Comparison of ENCODE assay signal across 8 cellular contexts in the genomic region with DNA sequence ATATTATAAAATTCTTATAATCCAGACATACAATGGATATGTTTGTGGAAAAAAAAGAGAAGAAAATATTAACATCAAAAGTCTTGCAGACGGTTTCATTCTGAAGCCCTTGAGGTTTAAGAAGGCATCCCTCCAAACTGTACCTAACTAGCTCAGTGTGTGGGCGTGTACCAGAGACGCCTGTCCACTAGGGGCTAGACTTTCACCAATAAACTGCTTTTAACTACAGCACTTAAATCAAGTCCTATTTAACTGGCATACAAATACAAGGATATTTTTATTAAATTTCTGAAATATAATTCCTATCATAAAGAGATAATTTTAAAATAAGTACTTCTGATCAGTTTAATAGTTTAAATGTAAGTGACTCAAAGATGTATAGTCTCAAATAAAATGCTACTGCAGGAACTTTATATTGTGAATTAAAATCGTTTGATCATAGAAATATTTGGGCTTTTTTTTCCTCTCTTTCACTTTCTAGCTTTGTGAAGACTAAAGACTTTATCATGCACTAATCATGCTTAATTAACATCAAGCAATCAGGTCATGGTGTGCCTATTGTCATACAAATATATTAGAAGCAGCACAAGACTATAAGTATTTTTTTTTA.
A peak's percentile ranks its signal among the peaks of the same experiment; 100 is the strongest.
DNase-seq lines count a peak whose midpoint lies in the region; ATAC-seq and TF ChIP-seq lines count a peak whose summit lies in the region.

No MANE protein-coding gene starts in this region.

- DNase-seq in D341Med (ENCODE audit: low spot score) (peak; percentile 52), OCI-M1 (lab: John Stamatoyannopoulos, UW) (peak; percentile 72), foreskin keratinocyte (no peak), uterus (no peak), NCI-H446 treated with DMSO at 0.1 percent for 48 hours (lab: John Stamatoyannopoulos, UW) (no peak)
- DNase-seq in activated naive CD4-positive, alpha-beta T cell treated with anti-CD3 and anti-CD28 coated beads, Interleukin-2, amount 50 U/mL, for 16 hours, result no peak

- TF ChIP-seq POLR2A in uterus (IDR thresholded peaks at IDR 0.05), result no peak

- H3K4me3 ChIP-seq in uterus, result no peak overlapping the region

- intact Hi-C loops in uterus (cut with DNase I; ENCODE audit: low total_unique reads), result no loop called here

- H3K4me1 ChIP-seq in foreskin keratinocyte, result no peaks in the 10 kb centered on the region
- H3K4me1 ChIP-seq in uterus, result no peaks in the 10 kb centered on the region

- TF ChIP-seq CTCF in foreskin keratinocyte (conservative IDR thresholded peaks at IDR 0.05), result no peak
- peak in 1 of 4 experiments; percentile 11 for TF ChIP-seq CTCF in uterus (IDR thresholded peaks at IDR 0.05)

- no peaks in the 10 kb centered on the region for H3K36me3 ChIP-seq in uterus

- ATAC-seq in HG02885 (IDR thresholded peaks at IDR 0.05; ENCODE audit: poor library complexity, unreplicated experiment), result peak; percentile 66
- ATAC-seq in foreskin keratinocyte, result peak; percentile 44
- ATAC-seq in GM19023 (IDR thresholded peaks at IDR 0.05; ENCODE audit: unreplicated experiment), result no peak

- H3K27me3 ChIP-seq in foreskin keratinocyte (no peaks in the 10 kb centered on the region), uterus (peaks cover 0 to 4% of the 10 kb centered on the region in 2 donors)

- H3K27ac ChIP-seq in foreskin keratinocyte, result no peak overlapping the region
- no peak overlapping the region for H3K27ac ChIP-seq in uterus

- no peaks in the 10 kb centered on the region for H3K9me3 ChIP-seq in uterus

Comparison
In these comparisons a context has a peak if more than half of its experiments do, and no peak if none do; other contexts are left out.
1. DNase-seq: peak in D341Med (single experiment) and OCI-M1 (single experiment); none in foreskin keratinocyte (0 of 2), activated naive CD4-positive, alpha-beta T cell treated with anti-CD3 and anti-CD28 coated beads, Interleukin-2, amount 50 U/mL, for 16 hours (single experiment), uterus (0 of 2) and NCI-H446 treated with DMSO at 0.1 percent for 48 hours (single experiment).